In the genomic region with DNA sequence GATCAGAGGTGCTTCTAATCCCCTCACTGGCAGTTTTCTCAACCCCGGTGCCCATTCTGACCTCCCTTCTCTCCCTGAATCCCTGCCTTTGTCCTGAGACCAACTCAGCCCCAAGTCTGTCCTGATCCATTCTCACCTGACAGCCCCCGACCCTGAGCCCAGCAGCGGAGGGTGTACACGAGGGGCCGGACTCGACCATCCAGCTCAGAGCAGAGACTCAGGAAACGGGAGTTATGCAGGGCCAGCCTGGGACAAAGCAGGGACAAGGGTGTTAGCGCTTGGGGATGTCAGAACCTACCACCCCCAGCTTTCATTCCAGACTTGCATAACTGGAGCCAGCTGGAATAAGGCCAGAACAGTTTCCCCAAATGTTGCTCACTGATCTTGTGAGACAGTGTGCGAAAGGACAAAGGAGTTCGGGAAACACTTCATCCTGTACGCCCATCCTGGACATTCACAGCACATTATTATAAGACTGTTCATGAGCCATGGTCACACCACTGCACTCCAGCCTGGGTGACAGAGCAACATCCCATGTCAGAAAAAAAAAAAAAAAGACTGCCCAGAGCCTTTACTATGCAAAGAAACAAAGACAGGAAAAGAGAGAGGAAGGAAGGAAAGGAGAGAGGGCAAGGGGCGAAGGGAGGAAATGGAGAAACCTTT, we compare ENCODE assay signal across 13 cellular contexts. TPM values are rescaled to one million over a fixed set of nuclear protein-coding genes. Genes with fewer than 3 reads are reported as not detected.
DNase-seq lines count a peak whose midpoint lies in the region; ATAC-seq, FAIRE-seq and TF ChIP-seq lines count a peak whose summit lies in the region.
"Had no signal": no experiment of that assay in that cellular context is flagged by ENCODE, and none has a peak within 500 bp of the region (broad histone marks: within the 10 kb centered on the region; RNA-seq: fewer than 3 reads in every experiment).

No MANE protein-coding gene starts in this region.

- H3K27ac ChIP-seq in BLaER1 treated with 17β-estradiol and CSF1 and Interleukin-3, amounts not matched to agents 10 nM and 100 nM, result peak overlapping the region in 5 of 11 experiments; percentile 16 to 86 (median 37); a peak in 6 of 22 replicates
- peak overlapping the region; percentile 72 to 76 for H3K27ac ChIP-seq in kidney (ENCODE audit: low read depth in 2 of 2, low read length in 2 of 2)
- H3K27ac ChIP-seq in sigmoid colon, result peak overlapping the region; percentile 24 to 94 (median 93)

- no peaks in the 10 kb centered on the region for H3K27me3 ChIP-seq in BLaER1 treated with 17β-estradiol and CSF1 and Interleukin-3, amounts not matched to agents 10 nM and 100 nM
- H3K27me3 ChIP-seq in adipocyte (replicated peaks; ENCODE audit: control insufficient read depth, insufficient read depth, low read length), result no peaks in the 10 kb centered on the region
- no peaks in the 10 kb centered on the region for H3K27me3 ChIP-seq in sigmoid colon

- ATAC-seq in GM21360 (IDR thresholded peaks at IDR 0.05; ENCODE audit: unreplicated experiment), result no peak
- ATAC-seq in HG02623 (IDR thresholded peaks at IDR 0.05; ENCODE audit: unreplicated experiment), result no peak
- ATAC-seq: effector memory CD8-positive, alpha-beta T cell; T-helper 17 cell had no signal

- peak overlapping the region in 5 of 11 experiments; percentile 0 to 39 (median 25); a peak in 7 of 22 replicates for H3K4me2 ChIP-seq in BLaER1 treated with 17β-estradiol and CSF1 and Interleukin-3, amounts not matched to agents 10 nM and 100 nM

- WGBS in sigmoid colon, 2 donors, result 58 to 77% methylated on average over 12 of the region's 12 CpGs

- H3K9me3 ChIP-seq in BLaER1 treated with 17β-estradiol and CSF1 and Interleukin-3, amounts not matched to agents 10 nM and 100 nM (replicated peaks in 1 of 11), result no peaks in the 10 kb centered on the region
- H3K9me3 ChIP-seq in adipocyte (ENCODE audit: control insufficient read depth, low read length), result no peaks in the 10 kb centered on the region
- H3K9me3 ChIP-seq in kidney (ENCODE audit: control insufficient read depth in 1 of 2, low read length in 2 of 2), result no peaks in the 10 kb centered on the region
- no peaks in the 10 kb centered on the region for H3K9me3 ChIP-seq in sigmoid colon

- peaks cover 19 to 41% (median 31%) of the 10 kb centered on the region in 10 experiments for H3K4me1 ChIP-seq in BLaER1 treated with 17β-estradiol and CSF1 and Interleukin-3, amounts not matched to agents 10 nM and 100 nM
- peaks cover 41% of the 10 kb centered on the region for H3K4me1 ChIP-seq in adipocyte (ENCODE audit: control insufficient read depth, insufficient read depth, low read length)
- peaks cover 13 to 27% of the 10 kb centered on the region in 2 donors for H3K4me1 ChIP-seq in kidney (ENCODE audit: control insufficient read depth in 1 of 2, insufficient read depth in 1 of 2, low read depth in 1 of 2, low read length in 2 of 2)
- H3K4me1 ChIP-seq in sigmoid colon, result peaks cover 0 to 37% (median 29%) of the 10 kb centered on the region in 4 donors

- peaks cover 66 to 82% (median 75%) of the 10 kb centered on the region in 11 experiments for H3K36me3 ChIP-seq in BLaER1 treated with 17β-estradiol and CSF1 and Interleukin-3, amounts not matched to agents 10 nM and 100 nM
- H3K36me3 ChIP-seq in adipocyte (ENCODE audit: control insufficient read depth, insufficient read depth, low read length, severe bottlenecking) (peaks cover 27% of the 10 kb centered on the region), kidney (ENCODE audit: control insufficient read depth in 1 of 2, insufficient read depth in 2 of 2, low read length in 2 of 2) (peaks cover 10 to 38% of the 10 kb centered on the region in 2 donors), sigmoid colon (peaks cover 0 to 63% (median 22%) of the 10 kb centered on the region in 4 donors)

- no peak for TF ChIP-seq POLR2A in sigmoid colon (IDR thresholded peaks at IDR 0.05)

- H4K20me1 ChIP-seq in BLaER1 treated with 17β-estradiol and CSF1 and Interleukin-3, amounts not matched to agents 10 nM and 100 nM, result peaks cover 5 to 13% (median 11%) of the 10 kb centered on the region in 11 experiments; a peak in 15 of 22 replicates

- DNase-seq in adipocyte (ENCODE audit: low read depth), result no peak
- DNase-seq in kidney, result peak; percentile 71
- DNase-seq in sigmoid colon, result no peak
- DNase-seq in UCSD-AML1 (lab: John Stamatoyannopoulos, UW; ENCODE audit: unreplicated experiment), result no peak
- no peak for DNase-seq in effector CD8-positive, alpha-beta T cell (lab: John Stamatoyannopoulos, UW)
- DNase-seq: CD4-positive, alpha-beta T cell; effector memory CD8-positive, alpha-beta T cell; GDM1; NCI-H2081 treated with DMSO at 0.1 percent for 48 hours; T-helper 17 cell had no signal

- TF ChIP-seq CTCF in kidney (IDR thresholded peaks at IDR 0.05; ENCODE audit: borderline replicate concordance, extremely low read depth, insufficient read depth), result no peak
- TF ChIP-seq CTCF in sigmoid colon (IDR thresholded peaks at IDR 0.05), result no peak

- H3K9ac ChIP-seq in BLaER1 treated with 17β-estradiol and CSF1 and Interleukin-3, amounts not matched to agents 10 nM and 100 nM, result peak overlapping the region; percentile 15 to 97 (median 84); a peak in 17 of 22 replicates
- peak overlapping the region; percentile 98 for H3K9ac ChIP-seq in adipocyte (ENCODE audit: low read length)
- H3K9ac ChIP-seq in kidney (ENCODE audit: low read length in 2 of 2), result no peak overlapping the region

- FAIRE-seq in kidney (lab: Jason Lieb, UNC), result no peak

- no peak for TF ChIP-seq EP300 in sigmoid colon (IDR thresholded peaks at IDR 0.05)

- intact Hi-C loops in kidney (cut with DNase I) (no loop called here), sigmoid colon (cut with DNase I) (no loop called here)

- no peak overlapping the region for H3K4me3 ChIP-seq in BLaER1 treated with 17β-estradiol and CSF1 and Interleukin-3, amounts not matched to agents 10 nM and 100 nM
- H3K4me3 ChIP-seq in adipocyte (ENCODE audit: low read length) (peak overlapping the region; percentile 43), kidney (ENCODE audit: low read length in 2 of 2) (no peak overlapping the region), sigmoid colon (no peak overlapping the region)

RNA-seq across cellular contexts. Expression of gene EEF1G, which starts 3.5 kb away (rescaled TPM):
- total RNA-seq in kidney (1,136 TPM), sigmoid colon (1,000 to 10,000 TPM; 1,344 to 1,788 (median 1,576) TPM)
- polyA plus RNA-seq in kidney (ENCODE audit: insufficient read depth, low read depth, low replicate concordance) (1,809 TPM), sigmoid colon (1,000 to 10,000 TPM; 1,418 to 2,108 (median 1,957) TPM)

RNA-seq across cellular contexts. Expression of gene TUT1, which starts 14.1 kb away (rescaled TPM):
- 29.5 TPM for total RNA-seq in kidney
- polyA plus RNA-seq in kidney (ENCODE audit: insufficient read depth, low read depth, low replicate concordance), result 18.7 TPM
- 1 to 10 TPM; 5.4 to 7.1 (median 6.2) TPM for total RNA-seq in sigmoid colon
- polyA plus RNA-seq in sigmoid colon, result 10 to 100 TPM in 1 of 3 donors, 1 to 10 TPM in 2; 5.3 to 16.8 (median 6.0) TPM

RNA-seq across cellular contexts. Expression of gene MTA2, which starts 24.5 kb away (rescaled TPM):
- total RNA-seq in kidney (71.8 TPM), sigmoid colon (10 to 100 TPM; 50.1 to 62.2 (median 58.1) TPM)
- polyA plus RNA-seq in kidney (ENCODE audit: insufficient read depth, low read depth, low replicate concordance) (34.4 TPM), sigmoid colon (10 to 100 TPM; 28.8 to 86.3 (median 36.1) TPM)

RNA-seq across cellular contexts. Expression of gene AHNAK, which starts 30.6 kb away (rescaled TPM):
- total RNA-seq in kidney (700 TPM), sigmoid colon (1,000 to 10,000 TPM in 2 of 4 donors, 100 to 1,000 TPM in 2; 751 to 1,294 (median 1,065) TPM)
- polyA plus RNA-seq in kidney (ENCODE audit: insufficient read depth, low read depth, low replicate concordance) (36.6 TPM), sigmoid colon (100 to 1,000 TPM in 1 of 3 donors, 10 to 100 TPM in 2; 82.3 to 141 (median 85.5) TPM)

RNA-seq across cellular contexts. Expression of gene EML3, which starts 35.4 kb away (rescaled TPM):
- total RNA-seq in kidney (83.3 TPM), sigmoid colon (10 to 100 TPM; 19.6 to 39.5 (median 30.2) TPM)
- polyA plus RNA-seq in kidney (ENCODE audit: insufficient read depth, low read depth, low replicate concordance) (35.0 TPM), sigmoid colon (10 to 100 TPM; 10.6 to 50.7 (median 16.2) TPM)

Comparison
In these comparisons a context has a peak if more than half of its experiments do, and no peak if none do; other contexts are left out.
1. H3K9ac ChIP-seq: peak in BLaER1 treated with 17β-estradiol and CSF1 and Interleukin-3, amounts not matched to agents 10 nM and 100 nM (11 of 11) and adipocyte (single experiment); none in kidney (0 of 2).